ENCODE assay signal across 10 cellular contexts in the genomic region with DNA sequence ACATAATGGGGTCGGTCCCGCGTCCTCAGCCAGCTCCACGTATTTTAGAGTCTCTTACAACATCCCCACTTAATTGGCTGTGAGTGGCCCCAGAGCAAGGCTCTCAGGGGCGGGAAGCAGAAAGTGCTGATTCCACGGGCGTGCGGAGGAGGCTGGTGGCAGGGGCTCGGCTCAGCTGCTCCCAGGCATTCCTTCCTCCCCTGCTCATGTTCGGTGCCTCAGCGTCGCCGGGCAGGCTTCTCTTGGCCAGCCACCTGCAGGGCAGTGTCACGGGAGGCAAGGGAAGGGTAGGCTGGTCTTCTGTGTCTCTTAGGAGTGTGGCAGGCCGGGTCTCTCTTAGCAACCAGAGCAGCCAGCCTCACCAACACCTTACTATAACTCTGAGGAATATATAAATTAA. TPM values are rescaled to one million over a fixed set of nuclear protein-coding genes. Genes with fewer than 3 reads are reported as not detected.
DNase-seq lines count a peak whose midpoint lies in the region; ATAC-seq and TF ChIP-seq lines count a peak whose summit lies in the region.
"Had no signal": no experiment of that assay in that cellular context is flagged by ENCODE, and none has a peak within 500 bp of the region (broad histone marks: within the 10 kb centered on the region; RNA-seq: fewer than 3 reads in every experiment).

No MANE protein-coding gene starts in this region.

- no peaks in the 10 kb centered on the region for H4K20me1 ChIP-seq in Karpas-422 (ENCODE audit: insufficient read depth, low read depth, low read length)

- H3K4me2 ChIP-seq in parathyroid adenoma (ENCODE audit: low read length) (peak overlapping the region; percentile 61), Karpas-422 (ENCODE audit: low read depth, low read length, poor library complexity, severe bottlenecking) (no peak overlapping the region)

- TF ChIP-seq CTCF in heart left ventricle (IDR thresholded peaks at IDR 0.05) (no peak), parathyroid adenoma (IDR thresholded peaks at IDR 0.05) (no peak)

- 56 to 75% (median 58%) methylated on average over 11 to 15 of the region's 15 CpGs for WGBS in heart left ventricle, 4 donors

- H3K4me1 ChIP-seq in adipocyte (ENCODE audit: control insufficient read depth, insufficient read depth, low read length) (peaks cover 30% of the 10 kb centered on the region), heart left ventricle (peaks cover 6 to 70% (median 48%) of the 10 kb centered on the region in 12 donors), parathyroid adenoma (no peaks in the 10 kb centered on the region), Karpas-422 (ENCODE audit: low read length) (no peaks in the 10 kb centered on the region)

- H3K4me1 Mint-ChIP-seq in activated CD4-positive, alpha-beta T cell treated with anti-CD3 and anti-CD28 coated beads for 36 hours = peaks cover 7% of the 10 kb centered on the region

- H3K36me3 ChIP-seq in adipocyte (ENCODE audit: control insufficient read depth, insufficient read depth, low read length, severe bottlenecking) (peaks cover 4% of the 10 kb centered on the region), heart left ventricle (peaks cover 0 to 7% (median 6%) of the 10 kb centered on the region in 9 donors), parathyroid adenoma (ENCODE audit: control insufficient read depth, insufficient read depth, low read length) (no peaks in the 10 kb centered on the region), Karpas-422 (ENCODE audit: insufficient read depth, low read length) (no peaks in the 10 kb centered on the region)

- H3K9me3 ChIP-seq in adipocyte (ENCODE audit: control insufficient read depth, low read length) (no peaks in the 10 kb centered on the region), heart left ventricle (no peaks in the 10 kb centered on the region), parathyroid adenoma (ENCODE audit: control insufficient read depth, low read length) (no peaks in the 10 kb centered on the region), Karpas-422 (ENCODE audit: low read length) (no peaks in the 10 kb centered on the region)

- H3K79me2 ChIP-seq in parathyroid adenoma (no peaks in the 10 kb centered on the region), Karpas-422 (ENCODE audit: low read length) (no peaks in the 10 kb centered on the region)

- peak overlapping the region; percentile 56 for H3K4me3 ChIP-seq in adipocyte (ENCODE audit: low read length)
- H3K4me3 ChIP-seq in heart left ventricle = peak overlapping the region in 5 of 12 donors; percentile 3 to 49 (median 23)
- H3K4me3 ChIP-seq in parathyroid adenoma (ENCODE audit: low read depth, low read length) = no peak overlapping the region
- no peak overlapping the region for H3K4me3 ChIP-seq in Karpas-422 (ENCODE audit: low read length)

- H3K27ac ChIP-seq in heart left ventricle = peak overlapping the region; percentile 68 to 98 (median 88)
- peak overlapping the region; percentile 87 for H3K27ac ChIP-seq in parathyroid adenoma
- no peak overlapping the region for H3K27ac ChIP-seq in Karpas-422 (ENCODE audit: low read length)
- H3K27ac ChIP-seq: HL-60 had no signal

- no peaks in the 10 kb centered on the region for H3K27me3 Mint-ChIP-seq in activated CD4-positive, alpha-beta T cell treated with anti-CD3 and anti-CD28 coated beads for 36 hours
- H3K27me3 Mint-ChIP-seq: CD8-positive, alpha-beta memory T cell had no signal

- TF ChIP-seq POLR2A in heart left ventricle (IDR thresholded peaks at IDR 0.05) = no peak

- H3K9ac ChIP-seq in adipocyte (ENCODE audit: low read length) = peak overlapping the region; percentile 71
- H3K9ac ChIP-seq in parathyroid adenoma = no peak overlapping the region
- H3K9ac ChIP-seq in Karpas-422 (ENCODE audit: low read length) = no peak overlapping the region

- CTCF ChIA-PET in activated CD4-positive, alpha-beta T cell treated with anti-CD3 and anti-CD28 coated beads for 36 hours (lab: Charles Lee) = no interaction called here

- ATAC-seq in heart left ventricle (peak; percentile 24 to 67 (median 52)), HG02938 (IDR thresholded peaks at IDR 0.05; ENCODE audit: unreplicated experiment) (no peak), HG02571 (IDR thresholded peaks at IDR 0.05; ENCODE audit: unreplicated experiment) (no peak)
- ATAC-seq in activated CD4-positive, alpha-beta T cell treated with anti-CD3 and anti-CD28 coated beads for 36 hours = no peak

- peak; percentile 62 for DNase-seq in AG08395 (ENCODE audit: low spot score)
- DNase-seq in adipocyte (ENCODE audit: low read depth) = peak; percentile 59
- DNase-seq in heart left ventricle = peak; percentile 62 to 87 (median 79)
- DNase-seq in Karpas-422 = no peak
- no peak for DNase-seq in activated CD4-positive, alpha-beta T cell treated with anti-CD3 and anti-CD28 coated beads for 36 hours
- DNase-seq: CD8-positive, alpha-beta memory T cell had no signal

- H3K27me3 ChIP-seq in adipocyte (replicated peaks; ENCODE audit: control insufficient read depth, insufficient read depth, low read length) (no peaks in the 10 kb centered on the region), heart left ventricle (no peaks in the 10 kb centered on the region), parathyroid adenoma (ENCODE audit: control insufficient read depth, insufficient read depth, low read length) (no peaks in the 10 kb centered on the region), Karpas-422 (ENCODE audit: low read length) (no peaks in the 10 kb centered on the region)

- H2AFZ ChIP-seq in parathyroid adenoma (peak overlapping the region; percentile 35), Karpas-422 (ENCODE audit: low read length) (no peak overlapping the region)

- POLR2A ChIA-PET in activated CD4-positive, alpha-beta T cell treated with anti-CD3 and anti-CD28 coated beads for 36 hours (lab: Charles Lee) = no interaction called here

- H3K27ac Mint-ChIP-seq in activated CD4-positive, alpha-beta T cell treated with anti-CD3 and anti-CD28 coated beads for 36 hours = no peak overlapping the region

- H3K4me3 Mint-ChIP-seq in activated CD4-positive, alpha-beta T cell treated with anti-CD3 and anti-CD28 coated beads for 36 hours = no peak overlapping the region

- no peaks in the 10 kb centered on the region for H3K9me2 ChIP-seq in Karpas-422 (replicated peaks; ENCODE audit: insufficient read depth, low read length)

- intact Hi-C loops in heart left ventricle (cut with DNase I) = loop anchor here in 6 of 10 donors (10.0 kb wide), 2 partner anchors 71 to 141 kb away; a partner anchor contains a TSS
- intact Hi-C loops in activated CD4-positive, alpha-beta T cell treated with anti-CD3 and anti-CD28 coated beads for 36 hours (cut with DNase I, micrococcal nuclease) = no loop called here

- no peaks in the 10 kb centered on the region for H3K36me3 Mint-ChIP-seq in activated CD4-positive, alpha-beta T cell treated with anti-CD3 and anti-CD28 coated beads for 36 hours (ENCODE audit: low read depth)

- no peaks in the 10 kb centered on the region for H3K9me3 Mint-ChIP-seq in activated CD4-positive, alpha-beta T cell treated with anti-CD3 and anti-CD28 coated beads for 36 hours (ENCODE audit: low read depth)
- H3K9me3 Mint-ChIP-seq: CD8-positive, alpha-beta memory T cell had no signal

RNA-seq across cellular contexts. Expression of a gene that starts 33.8 kb away (rescaled TPM):
- total RNA-seq in heart left ventricle = 10 to 100 TPM in 4 of 9 donors, 1 to 10 TPM in 5; 2.2 to 41.1 (median 6.0) TPM
- polyA plus RNA-seq in heart left ventricle = 10 to 100 TPM in 1 of 2 donors, 1 to 10 TPM in 1; 6.6 to 13.4 TPM
- total RNA-seq in Karpas-422 (2014; rRNA removed; shearing (Covaris generic); ENCODE audit: low replicate concordance) = not detected in 2 replicates
- total RNA-seq in activated CD4-positive, alpha-beta T cell treated with anti-CD3 and anti-CD28 coated beads for 36 hours = 10 to 100 TPM; 19.7 to 22.1 TPM

RNA-seq across cellular contexts. Expression of a gene that starts 53.5 kb away (rescaled TPM):
- total RNA-seq in heart left ventricle = 100 to 1,000 TPM in 2 of 9 donors, 10 to 100 TPM in 7; 57.4 to 111 (median 83.5) TPM
- 10 to 100 TPM; 59.1 to 84.4 TPM for polyA plus RNA-seq in heart left ventricle
- total RNA-seq in Karpas-422 (2014; rRNA removed; shearing (Covaris generic); ENCODE audit: low replicate concordance) = 61.9 and 90.1 TPM in 2 replicates
- 10 to 100 TPM; 53.3 to 56.2 TPM for total RNA-seq in activated CD4-positive, alpha-beta T cell treated with anti-CD3 and anti-CD28 coated beads for 36 hours

RNA-seq across cellular contexts. Expression of a gene that starts 53.8 kb away (rescaled TPM):
- total RNA-seq in heart left ventricle = 1 to 10 TPM; 1.7 to 5.0 (median 2.9) TPM
- polyA plus RNA-seq in heart left ventricle = 1 to 10 TPM; 2.0 to 2.7 TPM
- total RNA-seq in Karpas-422 (2014; rRNA removed; shearing (Covaris generic); ENCODE audit: low replicate concordance) = 12.8 and 29.5 TPM in 2 replicates
- 1 to 10 TPM; 7.5 to 8.3 TPM for total RNA-seq in activated CD4-positive, alpha-beta T cell treated with anti-CD3 and anti-CD28 coated beads for 36 hours

Comparison
In these comparisons a context has a peak if more than half of its experiments do, and no peak if none do; other contexts are left out.
1. DNase-seq: peak in AG08395 (single experiment), adipocyte (single experiment) and heart left ventricle (5 of 5); none in Karpas-422 (single experiment) and activated CD4-positive, alpha-beta T cell treated with anti-CD3 and anti-CD28 coated beads for 36 hours (single experiment).
2. ATAC-seq: peak in heart left ventricle (4 of 4); none in HG02938 (single experiment), HG02571 (single experiment) and activated CD4-positive, alpha-beta T cell treated with anti-CD3 and anti-CD28 coated beads for 36 hours (single experiment).
3. intact Hi-C loops: an anchor here in heart left ventricle (10.0 kb wide); none called in activated CD4-positive, alpha-beta T cell treated with anti-CD3 and anti-CD28 coated beads for 36 hours.